Comparison of ENCODE assay signal across 8 cellular contexts in genomic region chr1:22976461-22977243, GRCh38. TPM values are rescaled to one million over a fixed set of nuclear protein-coding genes. Genes with fewer than 3 reads are reported as not detected.
A peak's percentile ranks its signal among the peaks of the same experiment; 100 is the strongest.
DNase-seq lines count a peak whose midpoint lies in the region; ATAC-seq, FAIRE-seq and TF ChIP-seq lines count a peak whose summit lies in the region.

No MANE protein-coding gene starts in this region.

- ATAC-seq in GM21717 (IDR thresholded peaks at IDR 0.05; ENCODE audit: unreplicated experiment) (peak; percentile 58), GM12878 (peak; percentile 99)

- BruUV-seq in GM12878 (replicated peaks; lab: Mats Ljungman, UMichigan), result no TSS peak

- in situ Hi-C loops in GM12878 (cut with MboI), result loop anchor here (5.0 kb wide), 2 partner anchors 121 to 211 kb away; no protein-coding TSS in a partner anchor

- RAD21 ChIA-PET in GM12878 (lab: Charles Lee; ENCODE audit: unreplicated experiment), result interaction anchor here (0.7 to 2.8 kb wide), 4 partner anchors 122 to 211 kb away, joined by 3 to 24 read pairs (median 4); no protein-coding TSS in a partner anchor

- DNase-seq in BJ (ENCODE audit: low read depth) (peak; percentile 26), NCI-H146 treated with DMSO at 0.1 percent for 48 hours (lab: John Stamatoyannopoulos, UW; ENCODE audit: unreplicated experiment) (peak; percentile 59), T follicular helper cell (ENCODE audit: low read depth) (peak; percentile 34), GM12878 (ENCODE audit: low read depth, low spot score) (peak; percentile 40), smooth muscle cell (lab: John Stamatoyannopoulos, UW; ENCODE audit: unreplicated experiment) (peak; percentile 14), cerebellar nuclear complex (lab: John Stamatoyannopoulos, UW) (no peak)

- peak; percentile 87 for FAIRE-seq in GM12878 (lab: Jason Lieb, UNC)

- TF ChIP-seq POLR2A in GM12878 (IDR thresholded peaks at IDR 0.05; ENCODE audit: low read depth, low read length), result no peak

- POLR2A ChIA-PET in BJ (lab: Charles Lee) (no interaction called here), GM12878 (lab: Charles Lee) (interaction anchor here (0.6 kb wide), 1 partner anchor 204 kb away, joined by 6 read pairs; no protein-coding TSS in a partner anchor)

- no peaks in the 10 kb centered on the region for H3F3A ChIP-seq in smooth muscle cell (ENCODE audit: low read depth)

- H4K20me1 ChIP-seq in GM12878 (ENCODE audit: control insufficient read depth, insufficient read depth) (no peaks in the 10 kb centered on the region), smooth muscle cell (ENCODE audit: low read depth) (no peaks in the 10 kb centered on the region)

- CTCF ChIA-PET in BJ (lab: Yijun Ruan, JAX), result interaction anchor here (0.6 to 1.0 kb wide), 10 partner anchors 11 to 445 kb away, joined by 3 to 11 read pairs (median 3); no protein-coding TSS in a partner anchor
- CTCF ChIA-PET in GM12878 (lab: Yijun Ruan, JAX), result interaction anchor here (0.7 to 15.3 kb wide), 13 partner anchors 12 to 287 kb away, joined by 3 to 114 read pairs (median 4); partner anchors contain the start of gene KDM1A

- H3K36me3 ChIP-seq in BJ (ENCODE audit: control insufficient read depth, insufficient read depth, low read length) (no peaks in the 10 kb centered on the region), GM12878 (ENCODE audit: control insufficient read depth in 2 of 2, insufficient read depth in 2 of 2, low read length in 1 of 2) (no peaks in the 10 kb centered on the region), iPS-20b (ENCODE audit: insufficient read depth, low read depth, low read length) (no peaks in the 10 kb centered on the region), smooth muscle cell (ENCODE audit: low read depth) (no peaks in the 10 kb centered on the region)

- H2AFZ ChIP-seq in GM12878 (ENCODE audit: control insufficient read depth, low read depth, low read length) (peak overlapping the region; percentile 75), smooth muscle cell (ENCODE audit: low read depth) (no peak overlapping the region)

- 26% methylated on average over 9 of the region's 9 CpGs for WGBS in GM12878 (ENCODE audit: insufficient coverage, insufficient replicate concordance, low lambda C conversion rate, missing lambda C conversion rate)
- 46% methylated on average over 9 of the region's 9 CpGs for WGBS in smooth muscle cell (ENCODE audit: low lambda C conversion rate)

- H3K9ac ChIP-seq in GM12878 (ENCODE audit: control insufficient read depth, insufficient read depth, low read length) (no peak overlapping the region), iPS-20b (ENCODE audit: low read depth, low read length) (peak overlapping the region; percentile 23; the same call in 1 of the 2 replicates), smooth muscle cell (ENCODE audit: low read depth) (no peak overlapping the region)

- intact Hi-C loops in GM12878 (cut with micrococcal nuclease; ENCODE audit: unreplicated experiment), result loop anchor here (1.0 to 5.0 kb wide), 5 partner anchors 91 to 426 kb away; no protein-coding TSS in a partner anchor

- TF ChIP-seq EP300 in GM12878 (IDR thresholded peaks at IDR 0.05; ENCODE audit: borderline replicate concordance in 1 of 2, control insufficient read depth in 1 of 2, low read depth in 2 of 2, low read length in 2 of 2), result no peak

- H3K27me3 ChIP-seq in BJ (ENCODE audit: control insufficient read depth, insufficient read depth, low read length) (peaks cover 10% of the 10 kb centered on the region), GM12878 (replicated peaks in 1 of 2; ENCODE audit: control insufficient read depth in 2 of 2, insufficient read depth in 2 of 2, low read length in 1 of 2) (peaks cover 0 to under 1% of the 10 kb centered on the region in 2 experiments; a peak in 2 of 4 replicates), iPS-20b (ENCODE audit: insufficient read depth, low read length) (no peaks in the 10 kb centered on the region), smooth muscle cell (ENCODE audit: low read depth) (peaks cover 2% of the 10 kb centered on the region)

- H3K27ac ChIP-seq in GM12878 (ENCODE audit: control insufficient read depth, insufficient read depth) (no peak overlapping the region), iPS-20b (ENCODE audit: low read length) (peak overlapping the region; percentile 72), smooth muscle cell (ENCODE audit: low read depth) (no peak overlapping the region)

- H3K9me3 ChIP-seq in GM12878 (replicated peaks; ENCODE audit: control insufficient read depth, insufficient read depth, low read length), result no peaks in the 10 kb centered on the region
- H3K9me3 ChIP-seq in iPS-20b (ENCODE audit: insufficient read depth, low read depth, low read length), result no peaks in the 10 kb centered on the region
- no peaks in the 10 kb centered on the region for H3K9me3 ChIP-seq in smooth muscle cell (replicated peaks; ENCODE audit: low read depth)

- no peak overlapping the region for H3K4me2 ChIP-seq in GM12878 (ENCODE audit: control insufficient read depth, insufficient read depth)
- no peak overlapping the region for H3K4me2 ChIP-seq in smooth muscle cell

- TF ChIP-seq RAD21 in GM12878 (IDR thresholded peaks at IDR 0.05; ENCODE audit: insufficient read depth, low read depth, low read length), result peak; percentile 95

- SMC1A ChIA-PET in GM12878 (lab: Charles Lee; ENCODE audit: uncharacterized antibody, unreplicated experiment), result interaction anchor here (0.5 to 2.2 kb wide), 8 partner anchors 65 to 287 kb away, joined by 3 to 12 read pairs (median 4); no protein-coding TSS in a partner anchor

- no peaks in the 10 kb centered on the region for H3K4me1 ChIP-seq in GM12878 (ENCODE audit: control insufficient read depth, insufficient read depth, low read length)
- H3K4me1 ChIP-seq in iPS-20b (ENCODE audit: insufficient read depth, low read length), result peaks cover 5% of the 10 kb centered on the region
- H3K4me1 ChIP-seq in smooth muscle cell (ENCODE audit: low read depth), result no peaks in the 10 kb centered on the region

- H3K4me3 ChIP-seq in BJ (ENCODE audit: low read depth, low read length), result no peak overlapping the region
- no peak overlapping the region for H3K4me3 ChIP-seq in GM12878
- H3K4me3 ChIP-seq in iPS-20b (ENCODE audit: low read length), result no peak overlapping the region
- H3K4me3 ChIP-seq in smooth muscle cell, result no peak overlapping the region

- H3K79me2 ChIP-seq in GM12878 (ENCODE audit: control insufficient read depth, insufficient read depth, low read length) (no peaks in the 10 kb centered on the region), smooth muscle cell (ENCODE audit: low read depth) (no peaks in the 10 kb centered on the region)

- peak; percentile 81 for TF ChIP-seq CTCF in BJ (IDR thresholded peaks at IDR 0.05; ENCODE audit: insufficient read depth, low read depth, low read length)
- peak; percentile 88 to 95 (median 90) for TF ChIP-seq CTCF in GM12878 (IDR thresholded peaks at IDR 0.05 in 2 of 3, conservative IDR thresholded peaks at IDR 0.05 in 1 of 3; ENCODE audit: control insufficient read depth in 2 of 3, extremely low read depth in 1 of 3, insufficient read depth in 1 of 3, low read depth in 3 of 3, low read length in 3 of 3)
- TF ChIP-seq CTCF in smooth muscle cell (IDR thresholded peaks at IDR 0.05; ENCODE audit: borderline replicate concordance, insufficient read depth, poor library complexity, severe bottlenecking), result peak; percentile 82

RNA-seq across cellular contexts. Expression of gene LACTBL1, which starts 4.0 kb away (rescaled TPM):
- polyA plus RNA-seq in BJ (2011; rRNA removed) (not detected in 2 replicates), GM12878 (2011; rRNA removed) (not detected in 2 replicates), GM12878 (2014; fragmentation: Illumina TruSeq; extraction: Trizol) (not detected in 2 replicates), GM12878 (2014; fragmentation: Nextera tagmentation; extraction: Ambion mirVana) (not detected), GM12878 (2014; rRNA removed) (0.08 TPM in 1 of 2 replicates, not detected in the other), GM12878 (2016; fragmentation: Nextera tagmentation; extraction: Ambion mirVana) (not detected), smooth muscle cell (not detected in 2 replicates)
- polyA minus RNA-seq in BJ (2011; rRNA and poly(A)+ RNA removed), result not detected in 2 replicates
- not detected in 2 replicates for total RNA-seq in GM12878 (2013; cell fraction: nucleolus; rRNA removed)
- total RNA-seq in GM12878 (2014; rRNA removed) (not detected in 2 replicates), GM12878 (2014; rRNA removed; fragmentation: Illumina TruSeq; extraction: Trizol) (not detected in 2 replicates), GM12878 (2021) (not detected in 2 replicates), smooth muscle cell (not detected in 2 replicates)
- not detected for polyA plus RNA-seq in GM12878 (2011; ENCODE audit: low read depth)
- polyA plus RNA-seq in GM12878 (2011; cell fraction: cytosol; rRNA removed), result not detected in 2 replicates
- not detected in 2 replicates for polyA plus RNA-seq in GM12878 (2011; cell fraction: nucleus; rRNA removed)
- polyA plus RNA-seq in GM12878 (2012), result not detected in 2 replicates
- not detected in 2 replicates for polyA minus RNA-seq in GM12878 (2011; rRNA and poly(A)+ RNA removed)
- not detected in 2 replicates for polyA minus RNA-seq in GM12878 (2011; cell fraction: cytosol; rRNA and poly(A)+ RNA removed)
- polyA minus RNA-seq in GM12878 (2011; cell fraction: nucleus; rRNA and poly(A)+ RNA removed), result not detected in 2 replicates

RNA-seq across cellular contexts. Expression of gene TEX46, which starts 39.0 kb away (rescaled TPM):
- polyA plus RNA-seq in BJ (2011; rRNA removed) (not detected in 2 replicates), GM12878 (2011; rRNA removed) (0.23 TPM in 1 of 2 replicates, not detected in the other), GM12878 (2014; fragmentation: Illumina TruSeq; extraction: Trizol) (not detected in 2 replicates), GM12878 (2014; fragmentation: Nextera tagmentation; extraction: Ambion mirVana) (under 1 TPM in 1 of 2 experiments, not detected in 1; 0.42 TPM), GM12878 (2014; rRNA removed) (not detected in 2 replicates), GM12878 (2016; fragmentation: Nextera tagmentation; extraction: Ambion mirVana) (under 1 TPM in 1 of 2 experiments, not detected in 1; 0.48 TPM), smooth muscle cell (not detected in 2 replicates)
- not detected in 2 replicates for polyA minus RNA-seq in BJ (2011; rRNA and poly(A)+ RNA removed)
- not detected in 2 replicates for total RNA-seq in GM12878 (2013; cell fraction: nucleolus; rRNA removed)
- total RNA-seq in GM12878 (2014; rRNA removed) (not detected in 2 replicates), GM12878 (2014; rRNA removed; fragmentation: Illumina TruSeq; extraction: Trizol) (not detected in 2 replicates), GM12878 (2021) (not detected in 2 replicates), smooth muscle cell (not detected in 2 replicates)
- polyA plus RNA-seq in GM12878 (2011; ENCODE audit: low read depth), result not detected
- not detected in 2 replicates for polyA plus RNA-seq in GM12878 (2011; cell fraction: cytosol; rRNA removed)
- not detected in 2 replicates for polyA plus RNA-seq in GM12878 (2011; cell fraction: nucleus; rRNA removed)
- polyA plus RNA-seq in GM12878 (2012), result not detected in 2 replicates
- not detected in 2 replicates for polyA minus RNA-seq in GM12878 (2011; rRNA and poly(A)+ RNA removed)
- polyA minus RNA-seq in GM12878 (2011; cell fraction: cytosol; rRNA and poly(A)+ RNA removed), result not detected in 2 replicates
- polyA minus RNA-seq in GM12878 (2011; cell fraction: nucleus; rRNA and poly(A)+ RNA removed), result not detected in 2 replicates

RNA-seq across cellular contexts. Expression of gene KDM1A, which starts 42.6 kb away (rescaled TPM):
- polyA plus RNA-seq in BJ (2011; rRNA removed) (52.2 and 58.5 TPM in 2 replicates), GM12878 (2011; rRNA removed) (86.4 and 94.7 TPM in 2 replicates), GM12878 (2014; fragmentation: Illumina TruSeq; extraction: Trizol) (103 and 113 TPM in 2 replicates), GM12878 (2014; fragmentation: Nextera tagmentation; extraction: Ambion mirVana) (10 to 100 TPM; 39.2 to 59.5 TPM), GM12878 (2014; rRNA removed) (99.6 and 108 TPM in 2 replicates), GM12878 (2016; fragmentation: Nextera tagmentation; extraction: Ambion mirVana) (10 to 100 TPM; 75.1 to 90.2 TPM), smooth muscle cell (92.1 and 93.0 TPM in 2 replicates)
- 45.3 and 47.7 TPM in 2 replicates for polyA minus RNA-seq in BJ (2011; rRNA and poly(A)+ RNA removed)
- total RNA-seq in GM12878 (2013; cell fraction: nucleolus; rRNA removed), result 72.1 and 74.4 TPM in 2 replicates
- total RNA-seq in GM12878 (2014; rRNA removed) (118 and 139 TPM in 2 replicates), GM12878 (2014; rRNA removed; fragmentation: Illumina TruSeq; extraction: Trizol) (111 and 117 TPM in 2 replicates), GM12878 (2021) (109 and 110 TPM in 2 replicates), smooth muscle cell (101 and 103 TPM in 2 replicates)
- polyA plus RNA-seq in GM12878 (2011; ENCODE audit: low read depth), result 39.2 TPM
- polyA plus RNA-seq in GM12878 (2011; cell fraction: cytosol; rRNA removed), result 97.2 and 102 TPM in 2 replicates
- 78.2 and 85.4 TPM in 2 replicates for polyA plus RNA-seq in GM12878 (2011; cell fraction: nucleus; rRNA removed)
- 51.7 and 59.6 TPM in 2 replicates for polyA plus RNA-seq in GM12878 (2012)
- 114 and 151 TPM in 2 replicates for polyA minus RNA-seq in GM12878 (2011; rRNA and poly(A)+ RNA removed)
- polyA minus RNA-seq in GM12878 (2011; cell fraction: cytosol; rRNA and poly(A)+ RNA removed), result 25.0 and 27.3 TPM in 2 replicates
- 21.6 and 29.2 TPM in 2 replicates for polyA minus RNA-seq in GM12878 (2011; cell fraction: nucleus; rRNA and poly(A)+ RNA removed)

Comparison
In these comparisons a context has a peak if more than half of its experiments do, and no peak if none do; other contexts are left out.
1. DNase-seq: peak in BJ (single experiment), NCI-H146 treated with DMSO at 0.1 percent for 48 hours (single experiment), T follicular helper cell (single experiment), GM12878 (single experiment) and smooth muscle cell (single experiment); none in cerebellar nuclear complex (0 of 2).
2. Peak in every context shown above with its lines, with median percentiles within 50 percentile points of each other: CTCF ChIP-seq.